ENCODE assay signal across 25 cellular contexts in genomic region chr13:87208636-87209035, GRCh38.
"Had no signal": no experiment of that assay in that cellular context is flagged by ENCODE, and none has a peak within 500 bp of the region (broad histone marks: within the 10 kb centered on the region; RNA-seq: fewer than 3 reads in every experiment).

No MANE protein-coding gene starts in this region.

- H3K36me3 ChIP-seq: adrenal gland, breast epithelium, MG63 had no signal

- H3K9me3 ChIP-seq: adrenal gland, body of pancreas, breast epithelium, MG63 had no signal

- H3K27me3 Mint-ChIP-seq: activated CD4-positive, alpha-beta T cell treated with anti-CD3 and anti-CD28 coated beads, Interleukin-2, amount 10 ng/mL, durations not matched to agents 24 days and 14 days; activated CD8-positive, alpha-beta T cell treated with anti-CD3 and anti-CD28 coated beads for 36 hours had no signal

- ATAC-seq: activated CD8-positive, alpha-beta T cell treated with anti-CD3 and anti-CD28 coated beads for 36 hours; activated naive CD4-positive, alpha-beta T cell treated with anti-CD3 and anti-CD28 coated beads, Interleukin-2, amount 50 U/mL, for 72 hours; body of pancreas had no signal

- H3K4me3 Mint-ChIP-seq: activated CD4-positive, alpha-beta T cell treated with anti-CD3 and anti-CD28 coated beads, Interleukin-2, amount 10 ng/mL, durations not matched to agents 24 days and 14 days; activated CD8-positive, alpha-beta T cell treated with anti-CD3 and anti-CD28 coated beads for 36 hours; activated naive CD4-positive, alpha-beta T cell treated with anti-CD3 and anti-CD28 coated beads for 36 hours had no signal

- H3K27me3 ChIP-seq: adrenal gland, body of pancreas, breast epithelium, MG63 had no signal

- H3K4me1 ChIP-seq: adrenal gland, body of pancreas, breast epithelium had no signal

- H3K27ac Mint-ChIP-seq: activated CD4-positive, alpha-beta T cell treated with anti-CD3 and anti-CD28 coated beads, Interleukin-2, amount 10 ng/mL, durations not matched to agents 24 days and 14 days; activated CD8-positive, alpha-beta T cell treated with anti-CD3 and anti-CD28 coated beads for 36 hours; activated naive CD4-positive, alpha-beta T cell treated with anti-CD3 and anti-CD28 coated beads for 36 hours; activated naive CD4-positive, alpha-beta T cell treated with anti-CD3 and anti-CD28 coated beads, Interleukin-2, amount 50 U/mL, for 72 hours had no signal

- H3K4me3 ChIP-seq: adrenal gland, body of pancreas, breast epithelium, MG63, SK-N-MC had no signal

- H3K9me3 Mint-ChIP-seq: activated CD4-positive, alpha-beta T cell treated with anti-CD3 and anti-CD28 coated beads, Interleukin-2, amount 10 ng/mL, durations not matched to agents 24 days and 14 days had no signal

- DNase-seq: activated CD4-positive, alpha-beta T cell treated with anti-CD3 and anti-CD28 coated beads, Interleukin-2, amount 10 ng/mL, durations not matched to agents 24 days and 14 days; activated CD4-positive, alpha-beta T cell treated with anti-CD3 and anti-CD28 coated beads, Interleukin-2, amount 50 U/mL, for 4 hours; activated CD8-positive, alpha-beta T cell treated with anti-CD3 and anti-CD28 coated beads for 36 hours; activated gamma-delta T cell treated with Interleukin-2 at 50 U/mL for 16 hours; activated naive CD4-positive, alpha-beta T cell treated with anti-CD3 and anti-CD28 coated beads for 36 hours; activated T-cell treated with anti-CD3 and anti-CD28 coated beads, Interleukin-2, amount 50 U/mL, for 1 hour; adrenal gland; body of pancreas; Kasumi-1; KBM-7; MG63; NCI-H1048; NCI-H1417 treated with DMSO at 0.1 percent for 48 hours; NCI-H187 treated with DMSO at 0.1 percent for 48 hours; NCI-H2081; NCI-H446; NCI-H510A treated with DMSO at 0.1 percent for 48 hours; NCI-H526 treated with DMSO at 0.1 percent for 48 hours; NCI-H82; OCI-M1; Right ventricle myocardium superior; T1000 had no signal

- H3K36me3 Mint-ChIP-seq: activated naive CD4-positive, alpha-beta T cell treated with anti-CD3 and anti-CD28 coated beads, Interleukin-2, amount 50 U/mL, for 72 hours had no signal

- H3K27ac ChIP-seq: adrenal gland, body of pancreas, breast epithelium, SK-N-MC had no signal

- H3K4me1 Mint-ChIP-seq: activated CD4-positive, alpha-beta T cell treated with anti-CD3 and anti-CD28 coated beads, Interleukin-2, amount 10 ng/mL, durations not matched to agents 24 days and 14 days had no signal
